9 cellular contexts compared by ENCODE assay signal in the genomic region with DNA sequence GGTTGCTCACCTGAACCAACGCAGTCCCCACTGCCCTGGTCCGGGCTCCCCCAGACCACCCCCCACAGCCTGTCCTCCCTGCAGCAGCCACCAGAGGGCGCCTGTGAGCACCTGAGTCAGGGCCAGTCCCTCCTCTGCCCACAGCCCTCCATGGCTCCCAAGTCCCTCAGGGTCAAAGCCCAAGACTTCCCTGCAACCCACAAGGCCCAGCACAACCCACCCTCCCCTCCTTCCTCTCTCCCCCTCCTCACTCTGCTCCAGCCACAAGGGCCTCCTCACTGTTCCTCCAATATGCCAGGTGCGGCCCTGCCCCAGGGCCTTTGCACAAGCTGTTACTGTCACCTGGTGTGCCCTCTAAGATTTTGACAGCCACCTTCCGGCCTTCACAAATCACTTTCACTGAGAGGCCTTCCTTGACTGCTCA. TPM values are rescaled to one million over a fixed set of nuclear protein-coding genes. Genes with fewer than 3 reads are reported as not detected.
DNase-seq lines count a peak whose midpoint lies in the region; ATAC-seq, FAIRE-seq and TF ChIP-seq lines count a peak whose summit lies in the region.
"Had no signal": no experiment of that assay in that cellular context is flagged by ENCODE, and none has a peak within 500 bp of the region (broad histone marks: within the 10 kb centered on the region; RNA-seq: fewer than 3 reads in every experiment).

No MANE protein-coding gene starts in this region.

- POLR2A ChIA-PET in A549 (lab: Yijun Ruan, JAX) = no interaction called here

- peak overlapping the region; percentile 62 for H3K27ac Mint-ChIP-seq in glutamatergic neuron (ENCODE audit: unreplicated experiment)

- H3K9me3 ChIP-seq in A549 (no peaks in the 10 kb centered on the region), MM.1S (replicated peaks; ENCODE audit: insufficient read depth, low read length) (no peaks in the 10 kb centered on the region)

- peak in 1 of 2 experiments; percentile 67; a peak in 3 of 6 replicates for ATAC-seq in A549
- peak; percentile 53 to 77 for ATAC-seq in activated T-cell treated with anti-CD3 and anti-CD28 coated beads, Interleukin-2, amount 50 U/mL, for 4 hours

- H3K27ac ChIP-seq in A549 (no peak overlapping the region), MM.1S (ENCODE audit: low read length) (no peak overlapping the region)

- no peak overlapping the region for H2AFZ ChIP-seq in MM.1S (ENCODE audit: low read length)

- no peaks in the 10 kb centered on the region for H3K9me2 ChIP-seq in MM.1S (replicated peaks; ENCODE audit: insufficient read depth, low read length)

- FAIRE-seq in A549 (lab: Jason Lieb, UNC) = no peak
- FAIRE-seq: G401.6 had no signal

- H3K4me1 ChIP-seq in A549 (peaks cover 13% of the 10 kb centered on the region), MM.1S (ENCODE audit: low read length) (no peaks in the 10 kb centered on the region)

- no peaks in the 10 kb centered on the region for H3K79me2 ChIP-seq in MM.1S (ENCODE audit: low read length)

- H3K36me3 Mint-ChIP-seq in activated T-cell treated with anti-CD3 and anti-CD28 coated beads, Interleukin-2, amount 50 U/mL, for 4 hours (ENCODE audit: insufficient read depth) = no peaks in the 10 kb centered on the region
- no peaks in the 10 kb centered on the region for H3K36me3 Mint-ChIP-seq in glutamatergic neuron (ENCODE audit: unreplicated experiment)

- TF ChIP-seq POLR2A in A549 (IDR thresholded peaks at IDR 0.05; ENCODE audit: low read length) = no peak

- H3K4me3 Mint-ChIP-seq in activated T-cell treated with anti-CD3 and anti-CD28 coated beads, Interleukin-2, amount 50 U/mL, for 4 hours = no peak overlapping the region
- H3K4me3 Mint-ChIP-seq in glutamatergic neuron (ENCODE audit: unreplicated experiment) = no peak overlapping the region

- H3F3A ChIP-seq in MM.1S (ENCODE audit: insufficient read depth, low read length) = no peaks in the 10 kb centered on the region

- H3K9ac ChIP-seq in MM.1S (ENCODE audit: low read length) = no peak overlapping the region

- 77% methylated on average over 2 of the region's 5 CpGs for WGBS in A549 (ENCODE audit: missing lambda C conversion rate)

- peaks cover 22% of the 10 kb centered on the region for H3K4me1 Mint-ChIP-seq in activated T-cell treated with anti-CD3 and anti-CD28 coated beads, Interleukin-2, amount 50 U/mL, for 4 hours (ENCODE audit: low read depth)
- peaks cover 10% of the 10 kb centered on the region for H3K4me1 Mint-ChIP-seq in glutamatergic neuron (ENCODE audit: low read depth, unreplicated experiment)

- H4K20me1 ChIP-seq in MM.1S (ENCODE audit: insufficient read depth, low read length) = no peaks in the 10 kb centered on the region

- TF ChIP-seq EP300 in A549 (IDR thresholded peaks at IDR 0.05) = no peak

- no peaks in the 10 kb centered on the region for H3K9me3 Mint-ChIP-seq in activated T-cell treated with anti-CD3 and anti-CD28 coated beads, Interleukin-2, amount 50 U/mL, for 4 hours
- H3K9me3 Mint-ChIP-seq in glutamatergic neuron (ENCODE audit: unreplicated experiment) = peaks cover 9% of the 10 kb centered on the region

- H3K27me3 Mint-ChIP-seq in activated T-cell treated with anti-CD3 and anti-CD28 coated beads, Interleukin-2, amount 50 U/mL, for 4 hours (ENCODE audit: low read depth) = no peaks in the 10 kb centered on the region
- peaks cover 1% of the 10 kb centered on the region for H3K27me3 Mint-ChIP-seq in glutamatergic neuron (ENCODE audit: unreplicated experiment)

- H3K27me3 ChIP-seq in MM.1S (replicated peaks; ENCODE audit: insufficient read depth, low read length) = peaks cover 70% of the 10 kb centered on the region

- CTCF ChIA-PET in A549 (lab: Yijun Ruan, JAX) = interaction anchor here (0.7 to 8.8 kb wide), 10 partner anchors 8 to 72 kb away, joined by 3 to 96 read pairs (median 3); a partner anchor contains a TSS

- no peak overlapping the region for H3K4me3 ChIP-seq in A549
- H3K4me3 ChIP-seq in MM.1S (ENCODE audit: low read length) = no peak overlapping the region

- TF ChIP-seq RAD21 in A549 (conservative IDR thresholded peaks at IDR 0.05 in 1 of 2, IDR thresholded peaks at IDR 0.05 in 1 of 2) = no peak; a peak in 1 of 5 replicates

- DNase-seq in A549 (ENCODE audit: low read depth in 1 of 2, low spot score in 1 of 2) (no peak), MM.1S (peak; percentile 21), glutamatergic neuron (peak; percentile 59), NCI-H1930 (lab: John Stamatoyannopoulos, UW) (no peak), NCI-H510A (lab: John Stamatoyannopoulos, UW) (no peak), HCEC 1CT (no peak)
- peak; percentile 71 for DNase-seq in activated T-cell treated with anti-CD3 and anti-CD28 coated beads, Interleukin-2, amount 50 U/mL, for 4 hours
- peak; percentile 55 to 73 for DNase-seq in stimulated activated CD4-positive, alpha-beta T cell treated with anti-CD3 and anti-CD28 coated beads, Interleukin-4, amount 100 ng/mL, for 48 hours (ENCODE audit: low read depth in 2 of 2)

- H3K4me2 ChIP-seq in A549 = no peak overlapping the region
- H3K4me2 ChIP-seq in MM.1S (ENCODE audit: low read depth, low read length) = no peak overlapping the region

- TF ChIP-seq CTCF in A549 (IDR thresholded peaks at IDR 0.05) = peak; percentile 55
- TF ChIP-seq CTCF in MM.1S (IDR thresholded peaks at IDR 0.05; ENCODE audit: low read length) = peak; percentile 86
- TF ChIP-seq CTCF in glutamatergic neuron (IDR thresholded peaks at IDR 0.05; ENCODE audit: partially characterized antibody, unreplicated experiment) = peak; percentile 82

- no peaks in the 10 kb centered on the region for H3K36me3 ChIP-seq in MM.1S (replicated peaks; ENCODE audit: insufficient read depth, low read length)

TF ChIP-seq in A549, 52 proteins besides CTCF, POLR2A, EP300 and RAD21:
- no peak for TF ChIP-seq JUN (IDR thresholded peaks at IDR 0.05)
- TF ChIP-seq ZFP36 (IDR thresholded peaks at IDR 0.05; ENCODE audit: borderline replicate concordance, partially characterized antibody) = peak; percentile 83
- TF ChIP-seq FOSB (CRISPR knock-in tag; IDR thresholded peaks at IDR 0.05) = no peak
- TF ChIP-seq, protein P1, sequence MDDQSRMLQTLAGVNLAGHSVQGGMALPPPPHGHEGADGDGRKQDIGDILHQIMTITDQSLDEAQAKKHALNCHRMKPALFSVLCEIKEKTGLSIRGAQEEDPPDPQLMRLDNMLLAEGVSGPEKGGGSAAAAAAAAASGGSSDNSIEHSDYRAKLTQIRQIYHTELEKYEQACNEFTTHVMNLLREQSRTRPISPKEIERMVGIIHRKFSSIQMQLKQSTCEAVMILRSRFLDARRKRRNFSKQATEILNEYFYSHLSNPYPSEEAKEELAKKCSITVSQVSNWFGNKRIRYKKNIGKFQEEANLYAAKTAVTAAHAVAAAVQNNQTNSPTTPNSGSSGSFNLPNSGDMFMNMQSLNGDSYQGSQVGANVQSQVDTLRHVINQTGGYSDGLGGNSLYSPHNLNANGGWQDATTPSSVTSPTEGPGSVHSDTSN (IDR thresholded peaks at IDR 0.05) = no peak
- TF ChIP-seq HDAC2 (IDR thresholded peaks at IDR 0.05) = 0 out of 2 replicates have a peak, but pooled peaks have one; percentile 34
- TF ChIP-seq GATA3 (IDR thresholded peaks at IDR 0.05; ENCODE audit: borderline replicate concordance) = no peak

RNA-seq across cellular contexts. Expression of a gene that starts 10.9 kb away (rescaled TPM):
- polyA plus RNA-seq in A549 (2011; rRNA removed) (0.06 and 0.07 TPM in 2 replicates), A549 (2017; fragmentation: RNase III; extraction: RNeasy Plus Mini Kit Qiagen cat#74134 plus additional on column Dnase treatment) (0.04 TPM in 1 of 3 replicates, not detected in the others)
- 0.07 and 0.10 TPM in 2 replicates for polyA plus RNA-seq in A549 (2012; cell fraction: cytosol; rRNA removed)
- 0.16 TPM in 1 of 2 replicates, not detected in the other for polyA plus RNA-seq in A549 (2012; cell fraction: nucleus; rRNA removed)
- not detected in 2 replicates for polyA minus RNA-seq in A549 (2011; rRNA and poly(A)+ RNA removed)
- total RNA-seq in activated T-cell treated with anti-CD3 and anti-CD28 coated beads, Interleukin-2, amount 50 U/mL, for 4 hours = 10 to 100 TPM in 2 of 3 donors, 1 to 10 TPM in 1; 8.8 to 19.9 (median 11.3) TPM
- total RNA-seq in glutamatergic neuron (ENCODE audit: unreplicated experiment) = not detected

RNA-seq across cellular contexts. Expression of a gene that starts 31.9 kb away (rescaled TPM):
- polyA plus RNA-seq in A549 (2011; rRNA removed) = 0.09 TPM in 1 of 2 replicates, not detected in the other
- 0.19 and 0.22 TPM in 2 replicates for polyA plus RNA-seq in A549 (2012; cell fraction: cytosol; rRNA removed)
- polyA plus RNA-seq in A549 (2012; cell fraction: nucleus; rRNA removed) = 0.77 and 1.0 TPM in 2 replicates
- polyA plus RNA-seq in A549 (2017; fragmentation: RNase III; extraction: RNeasy Plus Mini Kit Qiagen cat#74134 plus additional on column Dnase treatment) = 0.08 to 0.33 TPM (median 0.17 TPM) in 3 replicates
- polyA minus RNA-seq in A549 (2011; rRNA and poly(A)+ RNA removed) = not detected in 2 replicates
- total RNA-seq in activated T-cell treated with anti-CD3 and anti-CD28 coated beads, Interleukin-2, amount 50 U/mL, for 4 hours = 10 to 100 TPM; 19.4 to 24.5 (median 23.8) TPM
- not detected for total RNA-seq in glutamatergic neuron (ENCODE audit: unreplicated experiment)

RNA-seq across cellular contexts. Expression of a gene that starts 39.0 kb away (rescaled TPM):
- polyA plus RNA-seq in A549 (2011; rRNA removed) (22.8 and 27.6 TPM in 2 replicates), A549 (2017; fragmentation: RNase III; extraction: RNeasy Plus Mini Kit Qiagen cat#74134 plus additional on column Dnase treatment) (55.5 to 58.5 TPM (median 55.5 TPM) in 3 replicates)
- polyA plus RNA-seq in A549 (2012; cell fraction: cytosol; rRNA removed) = 67.0 and 93.6 TPM in 2 replicates
- 158 and 222 TPM in 2 replicates for polyA plus RNA-seq in A549 (2012; cell fraction: nucleus; rRNA removed)
- 22.9 and 32.2 TPM in 2 replicates for polyA minus RNA-seq in A549 (2011; rRNA and poly(A)+ RNA removed)
- total RNA-seq in activated T-cell treated with anti-CD3 and anti-CD28 coated beads, Interleukin-2, amount 50 U/mL, for 4 hours = 100 to 1,000 TPM; 169 to 200 (median 177) TPM
- 54.4 TPM for total RNA-seq in glutamatergic neuron (ENCODE audit: unreplicated experiment)

RNA-seq across cellular contexts. Expression of a gene that starts 52.5 kb away (rescaled TPM):
- polyA plus RNA-seq in A549 (2011; rRNA removed) (5.5 and 8.6 TPM in 2 replicates), A549 (2017; fragmentation: RNase III; extraction: RNeasy Plus Mini Kit Qiagen cat#74134 plus additional on column Dnase treatment) (29.0 to 32.8 TPM (median 30.5 TPM) in 3 replicates)
- polyA plus RNA-seq in A549 (2012; cell fraction: cytosol; rRNA removed) = 24.3 and 29.2 TPM in 2 replicates
- polyA plus RNA-seq in A549 (2012; cell fraction: nucleus; rRNA removed) = 26.9 and 28.9 TPM in 2 replicates
- polyA minus RNA-seq in A549 (2011; rRNA and poly(A)+ RNA removed) = 6.7 and 19.2 TPM in 2 replicates
- total RNA-seq in activated T-cell treated with anti-CD3 and anti-CD28 coated beads, Interleukin-2, amount 50 U/mL, for 4 hours = 10 to 100 TPM in 2 of 3 donors, 1 to 10 TPM in 1; 8.0 to 13.5 (median 11.0) TPM
- total RNA-seq in glutamatergic neuron (ENCODE audit: unreplicated experiment) = 32.4 TPM

Comparison
In these comparisons a context has a peak if more than half of its experiments do, and no peak if none do; other contexts are left out.
1. DNase-seq: peak in MM.1S (single experiment), activated T-cell treated with anti-CD3 and anti-CD28 coated beads, Interleukin-2, amount 50 U/mL, for 4 hours (single experiment), glutamatergic neuron (single experiment) and stimulated activated CD4-positive, alpha-beta T cell treated with anti-CD3 and anti-CD28 coated beads, Interleukin-4, amount 100 ng/mL, for 48 hours (2 of 2); none in A549 (0 of 2), NCI-H1930 (0 of 2), NCI-H510A (single experiment) and HCEC 1CT (single experiment).
2. RNA of a gene that starts 31.9 kb away (total RNA-seq): 19.4 to 24.5 TPM in activated T-cell treated with anti-CD3 and anti-CD28 coated beads, Interleukin-2, amount 50 U/mL, for 4 hours; not detected in glutamatergic neuron (single experiment); every median in the first group is over 10 times any median in the second.
3. Peak in every context shown above with its lines, with median percentiles within 50 percentile points of each other: CTCF ChIP-seq.